Comparison of ENCODE assay signal across 28 cellular contexts in the genomic region with DNA sequence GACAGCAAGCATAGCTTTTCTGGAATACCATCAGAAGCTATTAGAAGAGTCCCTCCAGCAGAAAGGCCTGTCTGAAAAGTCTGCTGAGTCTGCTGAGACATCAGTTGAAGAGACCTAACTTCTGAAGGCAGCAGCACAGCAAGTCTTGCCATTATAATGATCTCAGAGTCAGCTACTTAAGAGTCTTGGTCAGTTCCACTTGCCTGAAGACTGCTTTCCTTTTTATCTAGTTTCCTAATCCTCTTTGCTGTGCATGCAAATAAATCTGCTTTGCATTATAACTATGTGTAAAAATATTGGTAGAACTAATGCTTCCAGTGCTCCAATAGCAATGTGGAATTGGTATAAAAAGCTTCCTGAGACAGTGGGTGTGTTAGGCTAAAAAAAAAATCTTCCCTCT.
"Had no signal": no experiment of that assay in that cellular context is flagged by ENCODE, and none has a peak within 500 bp of the region (broad histone marks: within the 10 kb centered on the region; RNA-seq: fewer than 3 reads in every experiment).

No MANE protein-coding gene starts in this region.

- H3K9ac ChIP-seq: neural progenitor cell, parathyroid adenoma had no signal

- H3K4me1 ChIP-seq: parathyroid adenoma, psoas muscle, right lobe of liver, sigmoid colon, suprapubic skin, testis, tibial artery, transverse colon, upper lobe of left lung, vagina had no signal

- H3K4me2 ChIP-seq: neural progenitor cell had no signal

- H3K36me3 Mint-ChIP-seq: natural killer cell; neural progenitor cell; stimulated activated memory B cell treated with anti-CD40 and anti-IgM and Interleukin-4, amounts not matched to agents 10 μg/mL and 1 μg/mL and 100 μg/mL, for 72 hours had no signal

- H3K9me3 ChIP-seq: ovary, psoas muscle, right lobe of liver, sigmoid colon, suprapubic skin, testis, tibial artery, transverse colon, upper lobe of left lung, vagina had no signal

- H2AFZ ChIP-seq: neural progenitor cell, parathyroid adenoma had no signal

- H3K4me3 ChIP-seq: neural progenitor cell, ovary, psoas muscle, right lobe of liver, sigmoid colon, suprapubic skin, testis, tibial artery, transverse colon, upper lobe of left lung, vagina had no signal

- ATAC-seq: natural killer cell; psoas muscle; right cardiac atrium; right lobe of liver; stimulated activated memory B cell treated with anti-CD40 and anti-IgM and Interleukin-4, amounts not matched to agents 10 μg/mL and 1 μg/mL and 100 μg/mL, for 72 hours; stimulated activated naive CD8-positive, alpha-beta T cell treated with anti-CD3 and anti-CD28 coated beads, Interleukin-15, amount 100 ng/mL, for 72 hours; stimulated activated naive CD8-positive, alpha-beta T cell treated with anti-CD3 and anti-CD28 coated beads, Interleukin-15, Interleukin-2, amounts not matched to agents 100 U/mL and 50 U/mL, for 24 hours had no signal

- H3K27ac ChIP-seq: neural progenitor cell, ovary, parathyroid adenoma, psoas muscle, right lobe of liver, sigmoid colon, suprapubic skin, testis, tibial artery, transverse colon, upper lobe of left lung, vagina had no signal

- H3K27me3 ChIP-seq: neural progenitor cell, ovary, right lobe of liver, sigmoid colon, suprapubic skin, testis, tibial artery, transverse colon, upper lobe of left lung, vagina had no signal

- H3K79me2 ChIP-seq: parathyroid adenoma had no signal

- DNase-seq: natural killer cell; occipital lobe; ovary; posterior cingulate gyrus; psoas muscle; right cardiac atrium; right lobe of liver; sigmoid colon; small intestine; stimulated activated CD4-positive, alpha-beta T cell treated with anti-CD3 and anti-CD28 coated beads, Interleukin-15, amount 100 ng/mL, for 24 hours; stimulated activated CD4-positive, alpha-beta T cell treated with anti-CD3 and anti-CD28 coated beads, Interleukin-2, amount 100 ng/mL, for 24 hours; stimulated activated CD4-positive, alpha-beta T cell treated with anti-CD3 and anti-CD28 coated beads, Interleukin-2, amount 100 ng/mL, for 48 hours; stimulated activated CD4-positive, alpha-beta T cell treated with anti-CD3 and anti-CD28 coated beads, Interleukin-4, amount 100 ng/mL, for 24 hours; stimulated activated naive CD4-positive, alpha-beta T cell; stimulated activated naive CD8-positive, alpha-beta T cell treated with anti-CD3 and anti-CD28 coated beads, Interleukin-15, amount 100 ng/mL, for 72 hours; stimulated activated naive CD8-positive, alpha-beta T cell treated with anti-CD3 and anti-CD28 coated beads, Interleukin-15, Interleukin-2, amounts not matched to agents 100 U/mL and 50 U/mL, for 24 hours; substantia nigra; testis; tibial artery; transverse colon; upper lobe of left lung had no signal

- H3K27ac Mint-ChIP-seq: natural killer cell; nephron; neural progenitor cell; progenitor cell of endocrine pancreas; stimulated activated memory B cell treated with anti-CD40 and anti-IgM and Interleukin-4, amounts not matched to agents 10 μg/mL and 1 μg/mL and 100 μg/mL, for 72 hours; stimulated activated naive CD8-positive, alpha-beta T cell treated with anti-CD3 and anti-CD28 coated beads, Interleukin-15, amount 100 ng/mL, for 72 hours had no signal

- H3K4me3 Mint-ChIP-seq: natural killer cell; nephron; neural progenitor cell; stimulated activated memory B cell treated with anti-CD40 and anti-IgM and Interleukin-4, amounts not matched to agents 10 μg/mL and 1 μg/mL and 100 μg/mL, for 72 hours; stimulated activated naive CD8-positive, alpha-beta T cell treated with anti-CD3 and anti-CD28 coated beads, Interleukin-15, amount 100 ng/mL, for 72 hours had no signal

- H3K9me3 Mint-ChIP-seq: natural killer cell; nephron; neural progenitor cell; stimulated activated memory B cell treated with anti-CD40 and anti-IgM and Interleukin-4, amounts not matched to agents 10 μg/mL and 1 μg/mL and 100 μg/mL, for 72 hours; stimulated activated naive CD8-positive, alpha-beta T cell treated with anti-CD3 and anti-CD28 coated beads, Interleukin-15, amount 100 ng/mL, for 72 hours had no signal

- H3K36me3 ChIP-seq: neural progenitor cell, ovary, right lobe of liver, sigmoid colon, suprapubic skin, tibial artery, transverse colon, upper lobe of left lung, vagina had no signal

- H3K4me1 Mint-ChIP-seq: natural killer cell; nephron; stimulated activated memory B cell treated with anti-CD40 and anti-IgM and Interleukin-4, amounts not matched to agents 10 μg/mL and 1 μg/mL and 100 μg/mL, for 72 hours; stimulated activated naive CD8-positive, alpha-beta T cell treated with anti-CD3 and anti-CD28 coated beads, Interleukin-15, amount 100 ng/mL, for 72 hours had no signal
